Comparison of ENCODE assay signal across 14 cellular contexts in the genomic region with DNA sequence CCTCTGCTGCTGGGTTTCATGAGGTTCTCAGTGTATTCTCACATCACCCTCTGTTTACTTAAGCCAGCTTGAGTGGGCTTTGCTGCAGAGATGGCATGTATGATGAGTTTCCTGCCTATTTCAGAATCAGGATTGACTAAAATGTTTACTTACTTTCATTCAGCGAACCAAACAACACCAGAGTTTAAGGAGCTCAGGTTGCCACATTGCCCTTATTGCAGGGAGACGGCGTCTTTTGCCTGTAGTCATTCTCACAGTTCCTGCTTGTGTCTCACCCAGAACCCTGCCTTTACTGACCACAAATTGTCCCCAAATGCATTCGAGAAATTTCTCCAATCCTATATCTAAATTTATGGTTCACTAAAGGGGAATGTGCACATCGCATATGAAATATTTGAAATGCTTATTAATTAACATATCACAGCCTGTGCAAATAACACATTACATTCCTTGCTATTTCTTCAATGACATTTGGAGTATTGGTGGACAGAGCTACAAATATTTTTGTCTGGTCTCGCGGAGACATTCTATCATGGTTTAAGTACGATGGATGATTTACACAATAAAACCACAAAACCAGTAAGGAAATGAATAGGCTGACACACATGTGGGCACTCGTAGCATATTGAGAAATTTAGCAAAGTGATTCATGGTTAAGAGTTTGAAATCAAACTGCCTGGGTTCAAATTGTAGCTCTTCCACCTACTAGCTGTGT.
DNase-seq lines count a peak whose midpoint lies in the region; ATAC-seq and TF ChIP-seq lines count a peak whose summit lies in the region.
"Had no signal": no experiment of that assay in that cellular context is flagged by ENCODE, and none has a peak within 500 bp of the region (broad histone marks: within the 10 kb centered on the region; RNA-seq: fewer than 3 reads in every experiment).

No MANE protein-coding gene starts in this region.

- DNase-seq in MCF 10A (ENCODE audit: unreplicated experiment), result peak; percentile 85
- DNase-seq in breast epithelium (ENCODE audit: low spot score in 2 of 2), result no peak
- DNase-seq in T-helper 17 cell, result no peak
- peak; percentile 88 for DNase-seq in fibroblast of gingiva (ENCODE audit: low read depth)
- DNase-seq: activated effector memory CD4-positive, alpha-beta T cell treated with Interleukin-2 at 50 U/mL for 16 hours; Calu3; NCI-H2081 had no signal

- peaks cover 47% of the 10 kb centered on the region for H3K4me1 Mint-ChIP-seq in MCF 10A (ENCODE audit: insufficient read depth, unreplicated experiment)
- H3K4me1 Mint-ChIP-seq in T-helper 17 cell, result peaks cover 45% of the 10 kb centered on the region
- H3K4me1 Mint-ChIP-seq in stimulated activated memory B cell treated with anti-CD40 and anti-IgM and Interleukin-4, amounts not matched to agents 10 μg/mL and 1 μg/mL and 100 μg/mL, for 72 hours, result peaks cover 33% of the 10 kb centered on the region

- H3K4me3 Mint-ChIP-seq in MCF 10A (ENCODE audit: unreplicated experiment) (no peak overlapping the region), T-helper 17 cell (peak overlapping the region; percentile 70)
- H3K4me3 Mint-ChIP-seq in stimulated activated memory B cell treated with anti-CD40 and anti-IgM and Interleukin-4, amounts not matched to agents 10 μg/mL and 1 μg/mL and 100 μg/mL, for 72 hours, result no peak overlapping the region

- ATAC-seq in T-helper 17 cell (peak; percentile 28), HG02973 (IDR thresholded peaks at IDR 0.05; ENCODE audit: unreplicated experiment) (no peak), HG03045 (IDR thresholded peaks at IDR 0.05; ENCODE audit: unreplicated experiment) (no peak), GM18870 (IDR thresholded peaks at IDR 0.05; ENCODE audit: unreplicated experiment) (no peak)
- no peak for ATAC-seq in stimulated activated memory B cell treated with anti-CD40 and anti-IgM and Interleukin-4, amounts not matched to agents 10 μg/mL and 1 μg/mL and 100 μg/mL, for 72 hours

- no peaks in the 10 kb centered on the region for H3K36me3 ChIP-seq in breast epithelium
- H3K36me3 ChIP-seq: HAP-1 had no signal

- no peaks in the 10 kb centered on the region for H3K9me3 Mint-ChIP-seq in MCF 10A (ENCODE audit: unreplicated experiment)
- H3K9me3 Mint-ChIP-seq in stimulated activated memory B cell treated with anti-CD40 and anti-IgM and Interleukin-4, amounts not matched to agents 10 μg/mL and 1 μg/mL and 100 μg/mL, for 72 hours, result no peaks in the 10 kb centered on the region

- no peak overlapping the region for H3K4me3 ChIP-seq in breast epithelium
- H3K4me3 ChIP-seq: HAP-1, lung, SK-N-MC had no signal

- BruUV-seq in MCF 10A (replicated peaks; lab: Mats Ljungman, UMichigan), result no TSS peak

- no peaks in the 10 kb centered on the region for H3K27me3 Mint-ChIP-seq in MCF 10A (ENCODE audit: insufficient read depth, unreplicated experiment)
- H3K27me3 Mint-ChIP-seq in T-helper 17 cell, result no peaks in the 10 kb centered on the region
- no peaks in the 10 kb centered on the region for H3K27me3 Mint-ChIP-seq in stimulated activated memory B cell treated with anti-CD40 and anti-IgM and Interleukin-4, amounts not matched to agents 10 μg/mL and 1 μg/mL and 100 μg/mL, for 72 hours

- H3K27ac Mint-ChIP-seq in MCF 10A (ENCODE audit: low read depth, unreplicated experiment) (peak overlapping the region; percentile 87), T-helper 17 cell (peak overlapping the region; percentile 98)
- no peak overlapping the region for H3K27ac Mint-ChIP-seq in stimulated activated memory B cell treated with anti-CD40 and anti-IgM and Interleukin-4, amounts not matched to agents 10 μg/mL and 1 μg/mL and 100 μg/mL, for 72 hours

- H3K27me3 ChIP-seq in breast epithelium, result no peaks in the 10 kb centered on the region

- CTCF ChIA-PET in MCF 10A (lab: Yijun Ruan, JAX), result interaction anchor here (0.7 to 2.0 kb wide), 3 partner anchors 8 to 41 kb away, joined by 3 to 6 read pairs (median 3); no protein-coding TSS in a partner anchor

- intact Hi-C loops in MCF 10A (cut with micrococcal nuclease), result loop anchor here (5.0 to 10.0 kb wide), 2 partner anchors 212 to 430 kb away; no protein-coding TSS in a partner anchor
- intact Hi-C loops in breast epithelium (cut with DNase I; ENCODE audit: low total_unique reads), result no loop called here

- no peaks in the 10 kb centered on the region for H3K4me1 ChIP-seq in breast epithelium
- H3K4me1 ChIP-seq: HAP-1 had no signal

- no peaks in the 10 kb centered on the region for H3K9me3 ChIP-seq in breast epithelium
- H3K9me3 ChIP-seq in T-helper 17 cell (ENCODE audit: control insufficient read depth, low read length, poor library complexity, severe bottlenecking), result no peaks in the 10 kb centered on the region
- H3K9me3 ChIP-seq: HAP-1 had no signal

- no peak for TF ChIP-seq POLR2A in breast epithelium (IDR thresholded peaks at IDR 0.05)

- H3K36me3 Mint-ChIP-seq in MCF 10A (ENCODE audit: insufficient read depth, unreplicated experiment) (no peaks in the 10 kb centered on the region), T-helper 17 cell (ENCODE audit: low read depth) (no peaks in the 10 kb centered on the region)
- no peaks in the 10 kb centered on the region for H3K36me3 Mint-ChIP-seq in stimulated activated memory B cell treated with anti-CD40 and anti-IgM and Interleukin-4, amounts not matched to agents 10 μg/mL and 1 μg/mL and 100 μg/mL, for 72 hours

- H3K27ac ChIP-seq in breast epithelium, result no peak overlapping the region
- H3K27ac ChIP-seq: SK-N-MC had no signal

- TF ChIP-seq CTCF in MCF 10A (IDR thresholded peaks at IDR 0.05; ENCODE audit: unreplicated experiment), result no peak
- no peak for TF ChIP-seq CTCF in breast epithelium (IDR thresholded peaks at IDR 0.05)

- POLR2A ChIA-PET in MCF 10A (lab: Yijun Ruan, JAX), result interaction anchor here (0.6 to 1.9 kb wide), 7 partner anchors 13 to 648 kb away, joined by 3 to 4 read pairs (median 4); no protein-coding TSS in a partner anchor

Comparison
In these comparisons a context has a peak if more than half of its experiments do, and no peak if none do; other contexts are left out.
1. DNase-seq: peak in MCF 10A (single experiment) and fibroblast of gingiva (single experiment); none in breast epithelium (0 of 2) and T-helper 17 cell (0 of 3).